1 cellular context compared by ENCODE assay signal in the genomic region with DNA sequence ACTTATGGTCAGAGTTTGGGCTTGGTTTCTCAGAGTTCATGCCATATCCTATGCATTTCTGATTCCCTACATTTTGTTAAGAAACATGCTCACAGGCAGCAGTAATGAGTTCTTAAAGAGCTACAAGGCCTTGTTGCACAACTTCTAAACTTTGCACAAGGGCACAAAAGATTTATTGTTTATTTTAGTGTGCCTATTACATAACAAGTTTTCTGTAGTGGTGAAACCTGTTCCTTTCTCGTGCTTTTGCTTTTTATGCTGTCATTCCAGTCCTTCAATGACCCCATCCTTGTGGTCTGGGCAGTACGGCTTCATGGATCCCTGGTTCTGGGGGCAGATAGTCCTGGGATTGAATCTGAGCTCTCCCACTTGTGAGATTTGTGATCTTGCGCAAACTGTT.
TF ChIP-seq lines count a peak whose summit lies in the region.

No MANE protein-coding gene starts in this region.

TF ChIP-seq in HepG2, 621 proteins besides CTCF, POLR2A, EP300 and RAD21 (continues in another document):
- TF ChIP-seq, protein P1, sequence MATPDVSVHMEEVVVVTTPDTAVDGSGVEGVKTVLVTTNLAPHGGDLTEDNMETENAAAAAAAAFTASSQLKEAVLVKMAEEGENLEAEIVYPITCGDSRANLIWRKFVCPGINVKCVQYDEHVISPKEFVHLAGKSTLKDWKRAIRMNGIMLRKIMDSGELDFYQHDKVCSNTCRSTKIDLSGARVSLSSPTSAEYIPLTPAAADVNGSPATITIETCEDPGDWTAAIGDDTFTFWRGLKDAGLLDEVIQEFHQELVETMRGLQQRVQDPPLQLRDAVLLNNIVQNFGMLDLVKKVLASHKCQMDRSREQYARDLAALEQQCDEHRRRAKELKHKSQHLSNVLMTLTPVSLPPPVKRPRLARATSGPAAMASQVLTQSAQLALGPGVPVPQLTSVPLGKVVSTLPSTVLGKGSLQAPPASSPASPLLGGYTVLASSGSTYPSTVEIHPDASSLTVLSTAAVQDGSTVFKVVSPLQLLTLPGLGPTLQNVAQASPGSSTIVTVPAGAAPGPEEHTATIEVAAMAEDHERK (CRISPR knock-in tag; IDR thresholded peaks at IDR 0.05; ENCODE audit: low read depth): 0 out of 2 replicates have a peak, but pooled peaks have one; percentile 24
- TF ChIP-seq FOXA1 (IDR thresholded peaks at IDR 0.05) (no peak), FOXA1 (CRISPR knock-in tag; IDR thresholded peaks at IDR 0.05) (peak; percentile 55), HOXA5 (CRISPR knock-in tag; IDR thresholded peaks at IDR 0.05) (0 out of 2 replicates have a peak, but pooled peaks have one; percentile 39), HNRNPL (IDR thresholded peaks at IDR 0.05; ENCODE audit: low read depth, low read length) (no peak), ZNF841 (CRISPR knock-in tag; IDR thresholded peaks at IDR 0.05; ENCODE audit: borderline replicate concordance) (peak; percentile 38; the same call in 1 of the 2 replicates), ATF7 (IDR thresholded peaks at IDR 0.05) (no peak), ATF7 (CRISPR knock-in tag; IDR thresholded peaks at IDR 0.05) (no peak), RBFOX2 (IDR thresholded peaks at IDR 0.05; ENCODE audit: low read depth, low read length) (no peak), ZNF782 (CRISPR knock-in tag; IDR thresholded peaks at IDR 0.05; ENCODE audit: borderline replicate concordance) (no peak), SP4 (CRISPR knock-in tag; IDR thresholded peaks at IDR 0.05) (no peak), SMARCE1 (IDR thresholded peaks at IDR 0.05; ENCODE audit: borderline replicate concordance) (no peak), ZBTB21 (CRISPR knock-in tag; IDR thresholded peaks at IDR 0.05) (peak; percentile 81; the same call in 1 of the 2 replicates), ZNF12 (CRISPR knock-in tag; IDR thresholded peaks at IDR 0.05) (0 out of 2 replicates have a peak, but pooled peaks have one; percentile 49), NFIB (CRISPR knock-in tag; IDR thresholded peaks at IDR 0.05; ENCODE audit: borderline replicate concordance) (no peak), KAT8 (CRISPR knock-in tag; IDR thresholded peaks at IDR 0.05) (peak; percentile 71), FOXA3 (CRISPR knock-in tag; IDR thresholded peaks at IDR 0.05) (peak; percentile 86), ZNF331 (CRISPR knock-in tag; IDR thresholded peaks at IDR 0.05) (no peak; the same call in 1 of the 2 replicates), ZNF33B (CRISPR knock-in tag; IDR thresholded peaks at IDR 0.05) (no peak), YEATS4 (CRISPR knock-in tag; IDR thresholded peaks at IDR 0.05; ENCODE audit: borderline replicate concordance) (peak; percentile 47; the same call in 1 of the 2 replicates), CEBPB (IDR thresholded peaks at IDR 0.05; ENCODE audit: borderline replicate concordance, low read depth, low read length) (peak; percentile 98), RARA (CRISPR knock-in tag; IDR thresholded peaks at IDR 0.05) (peak; percentile 87), KDM4B (CRISPR knock-in tag; IDR thresholded peaks at IDR 0.05) (0 out of 2 replicates have a peak, but pooled peaks have one; percentile 47), CAMTA2 (CRISPR knock-in tag; IDR thresholded peaks at IDR 0.05; ENCODE audit: borderline replicate concordance) (no peak), ZNF562 (CRISPR knock-in tag; IDR thresholded peaks at IDR 0.05; ENCODE audit: borderline replicate concordance) (no peak), ZNF644 (CRISPR knock-in tag; IDR thresholded peaks at IDR 0.05; ENCODE audit: low read depth) (peak; percentile 32; the same call in 1 of the 2 replicates), HMG20B (CRISPR knock-in tag; conservative IDR thresholded peaks at IDR 0.05) (no peak), ZNF773 (CRISPR knock-in tag; IDR thresholded peaks at IDR 0.05; ENCODE audit: borderline replicate concordance) (no peak), ZNF260 (CRISPR knock-in tag; IDR thresholded peaks at IDR 0.05; ENCODE audit: borderline replicate concordance, low read depth) (no peak), NFE2 (CRISPR knock-in tag; IDR thresholded peaks at IDR 0.05) (no peak), SIX1 (CRISPR knock-in tag; IDR thresholded peaks at IDR 0.05; ENCODE audit: borderline replicate concordance) (peak; percentile 42; the same call in 1 of the 2 replicates), ZNF33A (CRISPR knock-in tag; IDR thresholded peaks at IDR 0.05; ENCODE audit: borderline replicate concordance) (no peak), RORA (CRISPR knock-in tag; IDR thresholded peaks at IDR 0.05) (no peak), ZNF629 (CRISPR knock-in tag; conservative IDR thresholded peaks at IDR 0.05) (no peak), KLF15 (CRISPR knock-in tag; IDR thresholded peaks at IDR 0.05; ENCODE audit: borderline replicate concordance) (no peak), ZNF430 (CRISPR knock-in tag; IDR thresholded peaks at IDR 0.05) (no peak)
- TF ChIP-seq, protein P2, sequence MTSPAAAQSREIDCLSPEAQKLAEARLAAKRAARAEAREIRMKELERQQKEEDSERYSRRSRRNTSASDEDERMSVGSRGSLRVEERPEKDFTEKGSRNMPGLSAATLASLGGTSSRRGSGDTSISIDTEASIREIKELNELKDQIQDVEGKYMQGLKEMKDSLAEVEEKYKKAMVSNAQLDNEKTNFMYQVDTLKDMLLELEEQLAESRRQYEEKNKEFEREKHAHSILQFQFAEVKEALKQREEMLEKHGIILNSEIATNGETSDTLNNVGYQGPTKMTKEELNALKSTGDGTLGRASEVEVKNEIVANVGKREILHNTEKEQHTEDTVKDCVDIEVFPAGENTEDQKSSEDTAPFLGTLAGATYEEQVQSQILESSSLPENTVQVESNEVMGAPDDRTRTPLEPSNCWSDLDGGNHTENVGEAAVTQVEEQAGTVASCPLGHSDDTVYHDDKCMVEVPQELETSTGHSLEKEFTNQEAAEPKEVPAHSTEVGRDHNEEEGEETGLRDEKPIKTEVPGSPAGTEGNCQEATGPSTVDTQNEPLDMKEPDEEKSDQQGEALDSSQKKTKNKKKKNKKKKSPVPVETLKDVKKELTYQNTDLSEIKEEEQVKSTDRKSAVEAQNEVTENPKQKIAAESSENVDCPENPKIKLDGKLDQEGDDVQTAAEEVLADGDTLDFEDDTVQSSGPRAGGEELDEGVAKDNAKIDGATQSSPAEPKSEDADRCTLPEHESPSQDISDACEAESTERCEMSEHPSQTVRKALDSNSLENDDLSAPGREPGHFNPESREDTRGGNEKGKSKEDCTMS (CRISPR knock-in tag; conservative IDR thresholded peaks at IDR 0.05): no peak
- TF ChIP-seq, protein P3, sequence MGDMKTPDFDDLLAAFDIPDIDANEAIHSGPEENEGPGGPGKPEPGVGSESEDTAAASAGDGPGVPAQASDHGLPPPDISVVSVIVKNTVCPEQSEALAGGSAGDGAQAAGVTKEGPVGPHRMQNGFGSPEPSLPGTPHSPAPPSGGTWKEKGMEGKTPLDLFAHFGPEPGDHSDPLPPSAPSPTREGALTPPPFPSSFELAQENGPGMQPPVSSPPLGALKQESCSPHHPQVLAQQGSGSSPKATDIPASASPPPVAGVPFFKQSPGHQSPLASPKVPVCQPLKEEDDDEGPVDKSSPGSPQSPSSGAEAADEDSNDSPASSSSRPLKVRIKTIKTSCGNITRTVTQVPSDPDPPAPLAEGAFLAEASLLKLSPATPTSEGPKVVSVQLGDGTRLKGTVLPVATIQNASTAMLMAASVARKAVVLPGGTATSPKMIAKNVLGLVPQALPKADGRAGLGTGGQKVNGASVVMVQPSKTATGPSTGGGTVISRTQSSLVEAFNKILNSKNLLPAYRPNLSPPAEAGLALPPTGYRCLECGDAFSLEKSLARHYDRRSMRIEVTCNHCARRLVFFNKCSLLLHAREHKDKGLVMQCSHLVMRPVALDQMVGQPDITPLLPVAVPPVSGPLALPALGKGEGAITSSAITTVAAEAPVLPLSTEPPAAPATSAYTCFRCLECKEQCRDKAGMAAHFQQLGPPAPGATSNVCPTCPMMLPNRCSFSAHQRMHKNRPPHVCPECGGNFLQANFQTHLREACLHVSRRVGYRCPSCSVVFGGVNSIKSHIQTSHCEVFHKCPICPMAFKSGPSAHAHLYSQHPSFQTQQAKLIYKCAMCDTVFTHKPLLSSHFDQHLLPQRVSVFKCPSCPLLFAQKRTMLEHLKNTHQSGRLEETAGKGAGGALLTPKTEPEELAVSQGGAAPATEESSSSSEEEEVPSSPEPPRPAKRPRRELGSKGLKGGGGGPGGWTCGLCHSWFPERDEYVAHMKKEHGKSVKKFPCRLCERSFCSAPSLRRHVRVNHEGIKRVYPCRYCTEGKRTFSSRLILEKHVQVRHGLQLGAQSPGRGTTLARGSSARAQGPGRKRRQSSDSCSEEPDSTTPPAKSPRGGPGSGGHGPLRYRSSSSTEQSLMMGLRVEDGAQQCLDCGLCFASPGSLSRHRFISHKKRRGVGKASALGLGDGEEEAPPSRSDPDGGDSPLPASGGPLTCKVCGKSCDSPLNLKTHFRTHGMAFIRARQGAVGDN (CRISPR knock-in tag; IDR thresholded peaks at IDR 0.05): no peak
- TF ChIP-seq, protein P4, sequence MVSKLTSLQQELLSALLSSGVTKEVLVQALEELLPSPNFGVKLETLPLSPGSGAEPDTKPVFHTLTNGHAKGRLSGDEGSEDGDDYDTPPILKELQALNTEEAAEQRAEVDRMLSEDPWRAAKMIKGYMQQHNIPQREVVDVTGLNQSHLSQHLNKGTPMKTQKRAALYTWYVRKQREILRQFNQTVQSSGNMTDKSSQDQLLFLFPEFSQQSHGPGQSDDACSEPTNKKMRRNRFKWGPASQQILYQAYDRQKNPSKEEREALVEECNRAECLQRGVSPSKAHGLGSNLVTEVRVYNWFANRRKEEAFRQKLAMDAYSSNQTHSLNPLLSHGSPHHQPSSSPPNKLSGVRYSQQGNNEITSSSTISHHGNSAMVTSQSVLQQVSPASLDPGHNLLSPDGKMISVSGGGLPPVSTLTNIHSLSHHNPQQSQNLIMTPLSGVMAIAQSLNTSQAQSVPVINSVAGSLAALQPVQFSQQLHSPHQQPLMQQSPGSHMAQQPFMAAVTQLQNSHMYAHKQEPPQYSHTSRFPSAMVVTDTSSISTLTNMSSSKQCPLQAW (CRISPR knock-in tag; IDR thresholded peaks at IDR 0.05): peak; percentile 41; the same call in 1 of the 2 replicates
- TF ChIP-seq, protein P5, sequence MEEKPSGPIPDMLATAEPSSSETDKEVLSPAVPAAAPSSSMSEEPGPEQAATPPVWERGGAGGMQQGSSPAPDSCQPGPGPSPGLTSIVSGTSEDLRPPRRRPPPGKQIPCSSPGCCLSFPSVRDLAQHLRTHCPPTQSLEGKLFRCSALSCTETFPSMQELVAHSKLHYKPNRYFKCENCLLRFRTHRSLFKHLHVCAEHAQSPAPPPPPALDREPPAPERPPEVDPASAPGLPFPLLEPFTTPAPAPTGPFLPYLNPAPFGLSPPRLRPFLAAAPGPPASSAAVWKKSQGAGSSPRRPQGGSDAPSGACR (CRISPR knock-in tag; IDR thresholded peaks at IDR 0.05): 0 out of 2 replicates have a peak, but pooled peaks have one; percentile 69
- TF ChIP-seq, protein P6, sequence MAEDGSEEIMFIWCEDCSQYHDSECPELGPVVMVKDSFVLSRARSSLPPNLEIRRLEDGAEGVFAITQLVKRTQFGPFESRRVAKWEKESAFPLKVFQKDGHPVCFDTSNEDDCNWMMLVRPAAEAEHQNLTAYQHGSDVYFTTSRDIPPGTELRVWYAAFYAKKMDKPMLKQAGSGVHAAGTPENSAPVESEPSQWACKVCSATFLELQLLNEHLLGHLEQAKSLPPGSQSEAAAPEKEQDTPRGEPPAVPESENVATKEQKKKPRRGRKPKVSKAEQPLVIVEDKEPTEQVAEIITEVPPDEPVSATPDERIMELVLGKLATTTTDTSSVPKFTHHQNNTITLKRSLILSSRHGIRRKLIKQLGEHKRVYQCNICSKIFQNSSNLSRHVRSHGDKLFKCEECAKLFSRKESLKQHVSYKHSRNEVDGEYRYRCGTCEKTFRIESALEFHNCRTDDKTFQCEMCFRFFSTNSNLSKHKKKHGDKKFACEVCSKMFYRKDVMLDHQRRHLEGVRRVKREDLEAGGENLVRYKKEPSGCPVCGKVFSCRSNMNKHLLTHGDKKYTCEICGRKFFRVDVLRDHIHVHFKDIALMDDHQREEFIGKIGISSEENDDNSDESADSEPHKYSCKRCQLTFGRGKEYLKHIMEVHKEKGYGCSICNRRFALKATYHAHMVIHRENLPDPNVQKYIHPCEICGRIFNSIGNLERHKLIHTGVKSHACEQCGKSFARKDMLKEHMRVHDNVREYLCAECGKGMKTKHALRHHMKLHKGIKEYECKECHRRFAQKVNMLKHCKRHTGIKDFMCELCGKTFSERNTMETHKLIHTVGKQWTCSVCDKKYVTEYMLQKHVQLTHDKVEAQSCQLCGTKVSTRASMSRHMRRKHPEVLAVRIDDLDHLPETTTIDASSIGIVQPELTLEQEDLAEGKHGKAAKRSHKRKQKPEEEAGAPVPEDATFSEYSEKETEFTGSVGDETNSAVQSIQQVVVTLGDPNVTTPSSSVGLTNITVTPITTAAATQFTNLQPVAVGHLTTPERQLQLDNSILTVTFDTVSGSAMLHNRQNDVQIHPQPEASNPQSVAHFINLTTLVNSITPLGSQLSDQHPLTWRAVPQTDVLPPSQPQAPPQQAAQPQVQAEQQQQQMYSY (CRISPR knock-in tag; IDR thresholded peaks at IDR 0.05): no peak
- TF ChIP-seq, protein P7, sequence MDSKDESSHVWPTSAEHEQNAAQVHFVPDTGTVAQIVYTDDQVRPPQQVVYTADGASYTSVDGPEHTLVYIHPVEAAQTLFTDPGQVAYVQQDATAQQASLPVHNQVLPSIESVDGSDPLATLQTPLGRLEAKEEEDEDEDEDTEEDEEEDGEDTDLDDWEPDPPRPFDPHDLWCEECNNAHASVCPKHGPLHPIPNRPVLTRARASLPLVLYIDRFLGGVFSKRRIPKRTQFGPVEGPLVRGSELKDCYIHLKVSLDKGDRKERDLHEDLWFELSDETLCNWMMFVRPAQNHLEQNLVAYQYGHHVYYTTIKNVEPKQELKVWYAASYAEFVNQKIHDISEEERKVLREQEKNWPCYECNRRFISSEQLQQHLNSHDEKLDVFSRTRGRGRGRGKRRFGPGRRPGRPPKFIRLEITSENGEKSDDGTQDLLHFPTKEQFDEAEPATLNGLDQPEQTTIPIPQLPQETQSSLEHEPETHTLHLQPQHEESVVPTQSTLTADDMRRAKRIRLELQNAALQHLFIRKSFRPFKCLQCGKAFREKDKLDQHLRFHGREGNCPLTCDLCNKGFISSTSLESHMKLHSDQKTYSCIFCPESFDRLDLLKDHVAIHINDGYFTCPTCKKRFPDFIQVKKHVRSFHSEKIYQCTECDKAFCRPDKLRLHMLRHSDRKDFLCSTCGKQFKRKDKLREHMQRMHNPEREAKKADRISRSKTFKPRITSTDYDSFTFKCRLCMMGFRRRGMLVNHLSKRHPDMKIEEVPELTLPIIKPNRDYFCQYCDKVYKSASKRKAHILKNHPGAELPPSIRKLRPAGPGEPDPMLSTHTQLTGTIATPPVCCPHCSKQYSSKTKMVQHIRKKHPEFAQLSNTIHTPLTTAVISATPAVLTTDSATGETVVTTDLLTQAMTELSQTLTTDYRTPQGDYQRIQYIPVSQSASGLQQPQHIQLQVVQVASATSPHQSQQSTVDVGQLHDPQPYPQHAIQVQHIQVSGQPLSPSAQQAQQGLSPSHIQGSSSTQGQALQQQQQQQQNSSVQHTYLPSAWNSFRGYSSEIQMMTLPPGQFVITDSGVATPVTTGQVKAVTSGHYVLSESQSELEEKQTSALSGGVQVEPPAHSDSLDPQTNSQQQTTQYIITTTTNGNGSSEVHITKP (CRISPR knock-in tag; IDR thresholded peaks at IDR 0.05; ENCODE audit: low read depth): 0 out of 2 replicates have a peak, but pooled peaks have one; percentile 18
- TF ChIP-seq, protein P8, sequence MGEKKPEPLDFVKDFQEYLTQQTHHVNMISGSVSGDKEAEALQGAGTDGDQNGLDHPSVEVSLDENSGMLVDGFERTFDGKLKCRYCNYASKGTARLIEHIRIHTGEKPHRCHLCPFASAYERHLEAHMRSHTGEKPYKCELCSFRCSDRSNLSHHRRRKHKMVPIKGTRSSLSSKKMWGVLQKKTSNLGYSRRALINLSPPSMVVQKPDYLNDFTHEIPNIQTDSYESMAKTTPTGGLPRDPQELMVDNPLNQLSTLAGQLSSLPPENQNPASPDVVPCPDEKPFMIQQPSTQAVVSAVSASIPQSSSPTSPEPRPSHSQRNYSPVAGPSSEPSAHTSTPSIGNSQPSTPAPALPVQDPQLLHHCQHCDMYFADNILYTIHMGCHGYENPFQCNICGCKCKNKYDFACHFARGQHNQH (CRISPR knock-in tag; IDR thresholded peaks at IDR 0.05): 0 out of 2 replicates have a peak, but pooled peaks have one; percentile 27
